ENCODE assay signal across 11 cellular contexts in genomic region chr22:31278643-31279326, GRCh38. TPM values are rescaled to one million over a fixed set of nuclear protein-coding genes. Genes with fewer than 3 reads are reported as not detected.
A peak's percentile ranks its signal among the peaks of the same experiment; 100 is the strongest.
DNase-seq lines count a peak whose midpoint lies in the region; ATAC-seq and TF ChIP-seq lines count a peak whose summit lies in the region.
"Had no signal": no experiment of that assay in that cellular context is flagged by ENCODE, and none has a peak within 500 bp of the region (broad histone marks: within the 10 kb centered on the region; RNA-seq: fewer than 3 reads in every experiment).

No MANE protein-coding gene starts in this region.

- peaks cover 10 to 85% (median 20%) of the 10 kb centered on the region in 3 donors for H3K36me3 Mint-ChIP-seq in CD8-positive, alpha-beta memory T cell
- H3K36me3 Mint-ChIP-seq in effector memory CD8-positive, alpha-beta T cell (ENCODE audit: insufficient read depth), result peaks cover 86% of the 10 kb centered on the region

- H3K36me3 ChIP-seq in CD8-positive, alpha-beta memory T cell (ENCODE audit: insufficient read depth, low read length), result peaks cover 40% of the 10 kb centered on the region
- no peaks in the 10 kb centered on the region for H3K36me3 ChIP-seq in PC-9 (ENCODE audit: low read depth)

- peaks cover 14% of the 10 kb centered on the region; the same call in 1 of the 2 replicates for H3F3A ChIP-seq in PC-9 (ENCODE audit: insufficient read depth, low read depth)

- intact Hi-C loops in sciatic nerve (cut with DNase I) (loop anchor here (10.0 kb wide), 1 partner anchor 74 kb away; no protein-coding TSS in a partner anchor), PC-9 (cut with micrococcal nuclease; ENCODE audit: unreplicated experiment) (no loop called here)

- H3K4me1 Mint-ChIP-seq in CD8-positive, alpha-beta memory T cell, result peaks cover 72 to 83% (median 81%) of the 10 kb centered on the region in 3 donors
- peaks cover 31 to 41% of the 10 kb centered on the region in 2 donors for H3K4me1 Mint-ChIP-seq in effector memory CD8-positive, alpha-beta T cell (ENCODE audit: low read depth in 2 of 2)

- POLR2A ChIA-PET in CD8-positive, alpha-beta memory T cell (lab: Charles Lee), result interaction anchor here (0.5 to 7.7 kb wide), 8 partner anchors 7 to 224 kb away, joined by 3 to 146 read pairs (median 4); partner anchors contain the start of gene PIK3IP1
- POLR2A ChIA-PET in PC-9 (lab: Charles Lee; ENCODE audit: unreplicated experiment), result no interaction called here

- H3K4me1 ChIP-seq in CD8-positive, alpha-beta memory T cell (ENCODE audit: insufficient read depth, low read length), result peaks cover 86% of the 10 kb centered on the region
- peaks cover 33% of the 10 kb centered on the region for H3K4me1 ChIP-seq in PC-9 (replicated peaks; ENCODE audit: insufficient read depth)

- no peaks in the 10 kb centered on the region for H3K9me2 ChIP-seq in PC-9 (ENCODE audit: insufficient read depth)

- H2AFZ ChIP-seq in PC-9, result no peak overlapping the region

- no peaks in the 10 kb centered on the region for H3K27me3 ChIP-seq in CD8-positive, alpha-beta memory T cell (ENCODE audit: insufficient read depth, low read length, poor library complexity, severe bottlenecking)
- no peaks in the 10 kb centered on the region for H3K27me3 ChIP-seq in PC-9 (ENCODE audit: insufficient read depth, low read depth)
- H3K27me3 ChIP-seq: SJCRH30 had no signal

- peak in 3 of 5 donors; percentile 61 to 83 (median 66) for DNase-seq in CD8-positive, alpha-beta memory T cell
- DNase-seq in activated CD4-positive, alpha-beta T cell treated with anti-CD3 and anti-CD28 coated beads, Interleukin-2, amount 50 U/mL, for 1 hour, result peak; percentile 50
- DNase-seq in effector memory CD8-positive, alpha-beta T cell, result peak in 1 of 3 experiments; percentile 25
- no peak for DNase-seq in sciatic nerve (ENCODE audit: low spot score)
- no peak for DNase-seq in PC-9
- no peak for DNase-seq in OCI-M1 (lab: John Stamatoyannopoulos, UW)
- no peak for DNase-seq in erythroblast (lab: John Stamatoyannopoulos, UW)
- DNase-seq: COR-L47, SJCRH30 had no signal

- BruUV-seq in PC-9 (replicated peaks; lab: Mats Ljungman, UMichigan), result no TSS peak

- no peaks in the 10 kb centered on the region for H3K9me3 ChIP-seq in CD8-positive, alpha-beta memory T cell (ENCODE audit: low read length)
- no peaks in the 10 kb centered on the region for H3K9me3 ChIP-seq in PC-9 (ENCODE audit: insufficient read depth, low read depth)
- H3K9me3 ChIP-seq: SJCRH30 had no signal

- peak overlapping the region; percentile 2 to 78 (median 64) for H3K4me3 Mint-ChIP-seq in CD8-positive, alpha-beta memory T cell
- H3K4me3 Mint-ChIP-seq in effector memory CD8-positive, alpha-beta T cell, result peak overlapping the region; percentile 12 to 64

- no peaks in the 10 kb centered on the region for H4K20me1 ChIP-seq in PC-9 (ENCODE audit: insufficient read depth)

- no peaks in the 10 kb centered on the region for H3K79me2 ChIP-seq in PC-9 (ENCODE audit: low read depth)

- ATAC-seq in effector memory CD8-positive, alpha-beta T cell (replicated peaks), result peak; percentile 71
- ATAC-seq in sciatic nerve (peak; percentile 41), HG03354 (IDR thresholded peaks at IDR 0.05; ENCODE audit: poor library complexity, severe bottlenecking, unreplicated experiment) (no peak)

- H3K4me3 ChIP-seq in CD8-positive, alpha-beta memory T cell (ENCODE audit: low read length), result peak overlapping the region; percentile 28
- H3K4me3 ChIP-seq in PC-9, result no peak overlapping the region
- H3K4me3 ChIP-seq: SJCRH30 had no signal

- peaks cover 0 to 3% of the 10 kb centered on the region in 2 donors for H3K27me3 Mint-ChIP-seq in CD8-positive, alpha-beta memory T cell
- no peaks in the 10 kb centered on the region for H3K27me3 Mint-ChIP-seq in effector memory CD8-positive, alpha-beta T cell
- H3K27me3 Mint-ChIP-seq: progenitor cell of endocrine pancreas had no signal

- H3K9me3 Mint-ChIP-seq in CD8-positive, alpha-beta memory T cell, result no peaks in the 10 kb centered on the region
- no peaks in the 10 kb centered on the region for H3K9me3 Mint-ChIP-seq in effector memory CD8-positive, alpha-beta T cell

- H3K27ac ChIP-seq in CD8-positive, alpha-beta memory T cell (ENCODE audit: low read depth, low read length), result peak overlapping the region; percentile 35
- no peak overlapping the region for H3K27ac ChIP-seq in PC-9
- H3K27ac ChIP-seq: SJCRH30 had no signal

- peak overlapping the region; percentile 86 to 99 (median 96) for H3K27ac Mint-ChIP-seq in CD8-positive, alpha-beta memory T cell
- peak overlapping the region; percentile 83 to 93 for H3K27ac Mint-ChIP-seq in effector memory CD8-positive, alpha-beta T cell
- H3K27ac Mint-ChIP-seq: progenitor cell of endocrine pancreas had no signal

- no peak for TF ChIP-seq POLR2A in erythroblast (IDR thresholded peaks at IDR 0.05; ENCODE audit: low read length)

- H3K4me2 ChIP-seq in PC-9, result no peak overlapping the region

- no peak for TF ChIP-seq CTCF in PC-9 (conservative IDR thresholded peaks at IDR 0.05)

- CTCF ChIA-PET in CD8-positive, alpha-beta memory T cell (lab: Charles Lee), result interaction anchor here (0.8 to 4.6 kb wide), 6 partner anchors 7 to 66 kb away, joined by 3 to 39 read pairs (median 5); partner anchors contain the start of genes LIMK2 and PIK3IP1
- CTCF ChIA-PET in PC-9 (lab: Charles Lee), result interaction anchor here (1.2 kb wide), 1 partner anchor 25 kb away, joined by 5 read pairs; no protein-coding TSS in a partner anchor

RNA-seq across cellular contexts. Expression of gene PIK3IP1, which starts 13.5 kb away (rescaled TPM):
- 10 to 100 TPM; 32.2 to 35.3 TPM for total RNA-seq in CD8-positive, alpha-beta memory T cell
- 350 TPM for polyA plus RNA-seq in CD8-positive, alpha-beta memory T cell
- total RNA-seq in sciatic nerve, result 58.5 TPM
- total RNA-seq in PC-9 (2021), result 15.7 and 17.4 TPM in 2 replicates

Comparison
In these comparisons a context has a peak if more than half of its experiments do, and no peak if none do; other contexts are left out.
1. DNase-seq: peak in CD8-positive, alpha-beta memory T cell (3 of 5) and activated CD4-positive, alpha-beta T cell treated with anti-CD3 and anti-CD28 coated beads, Interleukin-2, amount 50 U/mL, for 1 hour (single experiment); none in sciatic nerve (single experiment), PC-9 (0 of 2), OCI-M1 (single experiment) and erythroblast (0 of 2).